ENCODE assay signal across 22 cellular contexts in genomic region chr3:9225268-9225667, GRCh38. TPM values are rescaled to one million over a fixed set of nuclear protein-coding genes. Genes with fewer than 3 reads are reported as not detected.
DNase-seq lines count a peak whose midpoint lies in the region; ATAC-seq and TF ChIP-seq lines count a peak whose summit lies in the region.
"Had no signal": no experiment of that assay in that cellular context is flagged by ENCODE, and none has a peak within 500 bp of the region (broad histone marks: within the 10 kb centered on the region; RNA-seq: fewer than 3 reads in every experiment).

No MANE protein-coding gene starts in this region.

- H3K9me2 ChIP-seq in PC-9 (ENCODE audit: insufficient read depth) = no peaks in the 10 kb centered on the region
- H3K9me2 ChIP-seq: SK-N-SH had no signal

- H4K20me1 ChIP-seq in PC-9 (ENCODE audit: insufficient read depth) = no peaks in the 10 kb centered on the region

- ATAC-seq in GM21360 (IDR thresholded peaks at IDR 0.05; ENCODE audit: unreplicated experiment) = no peak
- ATAC-seq: Panc1 had no signal

- peak overlapping the region in 4 of 5 experiments; percentile 37 to 77 (median 45) for H3K27ac Mint-ChIP-seq in brain
- H3K27ac Mint-ChIP-seq in nephron progenitor cell = peak overlapping the region; percentile 35
- H3K27ac Mint-ChIP-seq: CD8-positive, alpha-beta memory T cell had no signal

- TF ChIP-seq CTCF in brain (conservative IDR thresholded peaks at IDR 0.05) (no peak), nephron progenitor cell (IDR thresholded peaks at IDR 0.05) (no peak), PC-9 (conservative IDR thresholded peaks at IDR 0.05) (no peak)

- POLR2A ChIA-PET in PC-9 (lab: Charles Lee; ENCODE audit: unreplicated experiment) = interaction anchor here (1.0 kb wide), 1 partner anchor 87 kb away, joined by 3 read pairs; no protein-coding TSS in a partner anchor

- H3K27ac ChIP-seq in HUES48 (ENCODE audit: low read depth, low read length) (peak overlapping the region; percentile 45), PC-9 (no peak overlapping the region)
- H3K27ac ChIP-seq: C4-2B had no signal

- H3K36me3 Mint-ChIP-seq in brain (peaks cover 49% of the 10 kb centered on the region), nephron progenitor cell (ENCODE audit: low read depth) (peaks cover 32% of the 10 kb centered on the region)

- no peak overlapping the region for H3K4me2 ChIP-seq in PC-9

- H3K9ac ChIP-seq in HUES48 (ENCODE audit: low read depth, low read length) = no peak overlapping the region
- H3K9ac ChIP-seq: SK-N-SH had no signal

- no peak overlapping the region for H3K4me3 Mint-ChIP-seq in brain
- H3K4me3 Mint-ChIP-seq in nephron progenitor cell = no peak overlapping the region
- H3K4me3 Mint-ChIP-seq: CD8-positive, alpha-beta memory T cell had no signal

- H3K4me3 ChIP-seq in HUES48 (ENCODE audit: low read depth, low read length) (no peak overlapping the region), PC-9 (no peak overlapping the region)

- H3K36me3 ChIP-seq in HUES48 (ENCODE audit: control insufficient read depth, insufficient read depth, low read length) (no peaks in the 10 kb centered on the region), PC-9 (ENCODE audit: low read depth) (no peaks in the 10 kb centered on the region)

- H3K79me2 ChIP-seq in PC-9 (ENCODE audit: low read depth) = no peaks in the 10 kb centered on the region

- H3K4me1 ChIP-seq in HUES48 (ENCODE audit: control insufficient read depth, insufficient read depth, low read length) = peaks cover 21% of the 10 kb centered on the region
- no peaks in the 10 kb centered on the region for H3K4me1 ChIP-seq in PC-9 (replicated peaks; ENCODE audit: insufficient read depth)

- no peak overlapping the region for H2AFZ ChIP-seq in PC-9

- H3K4me1 Mint-ChIP-seq in brain (peaks cover 86% of the 10 kb centered on the region), nephron progenitor cell (peaks cover 45% of the 10 kb centered on the region)
- H3K4me1 Mint-ChIP-seq: CD8-positive, alpha-beta memory T cell had no signal

- DNase-seq in ELF-1 (ENCODE audit: low read depth, low spot score) = peak; percentile 10
- DNase-seq in nephron progenitor cell = no peak
- DNase-seq in stimulated activated naive CD4-positive, alpha-beta T cell (lab: John Stamatoyannopoulos, UW) = no peak
- no peak for DNase-seq in PC-9
- DNase-seq in NCI-H526 (lab: John Stamatoyannopoulos, UW) = no peak
- DNase-seq: 8988T; Calu3; CD8-positive, alpha-beta memory T cell; DMS153; GOT3; KBM-7; NCI-H1092 treated with DMSO at 0.1 percent for 48 hours; NCI-H1436 treated with DMSO at 0.1 percent for 48 hours; NCI-H1930; NCI-H748 treated with DMSO at 0.1 percent for 48 hours; SIG-M5; SK-N-SH had no signal

- H3F3A ChIP-seq in PC-9 (ENCODE audit: insufficient read depth, low read depth) = no peaks in the 10 kb centered on the region

- H3K9me3 ChIP-seq in HUES48 (ENCODE audit: control insufficient read depth, insufficient read depth, low read length) (no peaks in the 10 kb centered on the region), PC-9 (ENCODE audit: insufficient read depth, low read depth) (no peaks in the 10 kb centered on the region)
- H3K9me3 ChIP-seq: SK-N-SH had no signal

- intact Hi-C loops in PC-9 (cut with micrococcal nuclease; ENCODE audit: unreplicated experiment) = no loop called here

- H3K9me3 Mint-ChIP-seq in brain (peaks cover 0 to 8% (median 0%) of the 10 kb centered on the region in 5 experiments), nephron progenitor cell (no peaks in the 10 kb centered on the region)
- H3K9me3 Mint-ChIP-seq: CD8-positive, alpha-beta memory T cell had no signal

- CTCF ChIA-PET in PC-9 (lab: Charles Lee) = interaction anchor here (0.7 kb wide), 1 partner anchor 83 kb away, joined by 3 read pairs; no protein-coding TSS in a partner anchor

- H3K27me3 Mint-ChIP-seq in brain = no peaks in the 10 kb centered on the region
- H3K27me3 Mint-ChIP-seq in nephron progenitor cell (ENCODE audit: low read depth, poor library complexity) = peaks cover 6% of the 10 kb centered on the region
- H3K27me3 Mint-ChIP-seq: CD8-positive, alpha-beta memory T cell had no signal

- no TSS peak for BruUV-seq in PC-9 (replicated peaks; lab: Mats Ljungman, UMichigan)

- H3K27me3 ChIP-seq in HUES48 (ENCODE audit: control insufficient read depth, insufficient read depth, low read length) = no peaks in the 10 kb centered on the region
- H3K27me3 ChIP-seq in PC-9 (ENCODE audit: insufficient read depth, low read depth) = no peaks in the 10 kb centered on the region

RNA-seq across cellular contexts. Expression of gene SRGAP3, which starts 24.2 kb away (rescaled TPM):
- polyA plus RNA-seq in brain (ENCODE audit: insufficient read depth, low read depth, low replicate concordance) = 9.8 TPM
- 12.9 and 17.5 TPM in 2 replicates for total RNA-seq in PC-9 (2021)
